In the genomic region with DNA sequence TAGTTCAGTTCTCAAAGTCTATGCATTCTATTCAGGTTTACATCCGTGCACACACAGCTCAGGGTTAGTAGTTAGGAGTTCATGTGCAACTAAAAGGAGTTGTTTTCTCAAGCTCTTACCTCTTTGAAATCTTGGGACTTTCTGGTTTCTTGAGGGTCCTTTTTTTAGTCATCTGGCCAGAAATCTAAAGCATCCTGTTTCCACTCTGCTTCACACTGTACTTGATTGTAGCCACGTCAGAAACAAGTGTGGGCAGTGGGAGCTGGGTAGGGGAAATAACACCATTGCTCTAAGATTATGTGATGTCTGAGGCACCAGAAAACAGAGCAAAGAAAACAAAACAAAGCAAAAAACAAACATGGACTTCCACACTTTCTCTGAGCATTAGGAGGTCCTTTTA, we compare ENCODE assay signal across 12 cellular contexts. TPM values are rescaled to one million over a fixed set of nuclear protein-coding genes. Genes with fewer than 3 reads are reported as not detected.
"Had no signal": no experiment of that assay in that cellular context is flagged by ENCODE, and none has a peak within 500 bp of the region (broad histone marks: within the 10 kb centered on the region; RNA-seq: fewer than 3 reads in every experiment).

No MANE protein-coding gene starts in this region.

- DNase-seq: GM23248, GOT3, H7, H9, HCEC 1CT, HFFc6 had no signal

- H3K4me2 ChIP-seq: GM23338 had no signal

- H3K9me3 ChIP-seq: HAP-1 had no signal

- H3K9ac ChIP-seq: GM23248 had no signal

- H3K36me3 ChIP-seq: HAP-1 had no signal

- ATAC-seq: GM23338, HCT116 had no signal

- H3K4me3 ChIP-seq: GM23248, GM23338, HAP-1 had no signal

- H2AFZ ChIP-seq: GM23248, GM23338 had no signal

- FAIRE-seq: H1, H54 had no signal

- H3K27ac ChIP-seq: GM23248 had no signal

RNA-seq across cellular contexts. Expression of gene HDGFL1, which starts 58.3 kb away (rescaled TPM):
- total RNA-seq: GM23248, GM23338, H1, H4, H7, H9, HFFc6 had no signal
- polyA plus RNA-seq: GM23248, GM23338, H1 had no signal
